ENCODE assay signal across 8 cellular contexts in genomic region chr2:181465686-181466375, GRCh38. TPM values are rescaled to one million over a fixed set of nuclear protein-coding genes. Genes with fewer than 3 reads are reported as not detected.
DNase-seq lines count a peak whose midpoint lies in the region; ATAC-seq and TF ChIP-seq lines count a peak whose summit lies in the region.

No MANE protein-coding gene starts in this region.

- no peak overlapping the region for H3K9ac ChIP-seq in HCT116 (ENCODE audit: low read length)

- H3K36me3 ChIP-seq in CD4-positive, CD25-positive, alpha-beta regulatory T cell (ENCODE audit: control insufficient read depth, insufficient read depth, low read length): peaks cover 2% of the 10 kb centered on the region
- no peaks in the 10 kb centered on the region for H3K36me3 ChIP-seq in HCT116 (ENCODE audit: control insufficient read depth in 1 of 2, insufficient read depth in 2 of 2, low read length in 2 of 2)

- no peaks in the 10 kb centered on the region for H3K9me3 Mint-ChIP-seq in CD4-positive, CD25-positive, alpha-beta regulatory T cell
- peaks cover 3% of the 10 kb centered on the region for H3K9me3 Mint-ChIP-seq in activated T-helper 1 cell treated with anti-CD3 and anti-CD28 coated beads, Interleukin-12 subunit alpha, Interleukin-12 subunit beta, Interleukin-2, Interleukin-4 antibody, amounts not matched to agents 30 ng/mL and 10 ng/mL and 1 ng/mL, durations not matched to agents 14 hours and 24 hours and 36 hours

- no peak for TF ChIP-seq CTCF in HCT116 (IDR thresholded peaks at IDR 0.05 in 2 of 3, conservative IDR thresholded peaks at IDR 0.05 in 1 of 3; ENCODE audit: borderline replicate concordance in 1 of 3, insufficient read depth in 1 of 3, low read depth in 2 of 3, low read length in 2 of 3)

- no peak for ATAC-seq in CD4-positive, CD25-positive, alpha-beta regulatory T cell (ENCODE audit: low read depth in 2 of 2)
- ATAC-seq in HCT116 (no peak), HG02870 (IDR thresholded peaks at IDR 0.05; ENCODE audit: unreplicated experiment) (no peak)

- peak overlapping the region; percentile 95 for H2AFZ ChIP-seq in HCT116 (ENCODE audit: low read depth, low read length, poor library complexity, severe bottlenecking)

- no TSS peak for BruUV-seq in HCT116 (replicated peaks; lab: Mats Ljungman, UMichigan)

- peak overlapping the region; percentile 52 for H3K4me3 ChIP-seq in CD4-positive, CD25-positive, alpha-beta regulatory T cell (ENCODE audit: low read depth, low read length)
- no peak overlapping the region for H3K4me3 ChIP-seq in HCT116 (replicated peaks in 1 of 2; ENCODE audit: low read depth in 1 of 2, low read length in 2 of 2)

- peak overlapping the region in 1 of 3 donors; percentile 28 for H3K27ac Mint-ChIP-seq in CD4-positive, CD25-positive, alpha-beta regulatory T cell
- peak overlapping the region; percentile 30 for H3K27ac Mint-ChIP-seq in activated T-helper 1 cell treated with anti-CD3 and anti-CD28 coated beads, Interleukin-12 subunit alpha, Interleukin-12 subunit beta, Interleukin-2, Interleukin-4 antibody, amounts not matched to agents 30 ng/mL and 10 ng/mL and 1 ng/mL, durations not matched to agents 14 hours and 24 hours and 36 hours

- no peaks in the 10 kb centered on the region for H3K27me3 ChIP-seq in CD4-positive, CD25-positive, alpha-beta regulatory T cell (ENCODE audit: control insufficient read depth, insufficient read depth, low read length)
- H3K27me3 ChIP-seq in HCT116 (ENCODE audit: insufficient read depth, low read length): no peaks in the 10 kb centered on the region

- peaks cover 32 to 73% (median 34%) of the 10 kb centered on the region in 4 donors for H3K4me1 Mint-ChIP-seq in CD4-positive, CD25-positive, alpha-beta regulatory T cell
- peaks cover 86% of the 10 kb centered on the region for H3K4me1 Mint-ChIP-seq in activated T-helper 1 cell treated with anti-CD3 and anti-CD28 coated beads, Interleukin-12 subunit alpha, Interleukin-12 subunit beta, Interleukin-2, Interleukin-4 antibody, amounts not matched to agents 30 ng/mL and 10 ng/mL and 1 ng/mL, durations not matched to agents 14 hours and 24 hours and 36 hours (ENCODE audit: low read depth)

- peaks cover 37% of the 10 kb centered on the region for H3K4me1 ChIP-seq in CD4-positive, CD25-positive, alpha-beta regulatory T cell (ENCODE audit: control insufficient read depth, insufficient read depth, low read length, poor library complexity, severe bottlenecking)
- no peaks in the 10 kb centered on the region for H3K4me1 ChIP-seq in HCT116 (ENCODE audit: control insufficient read depth in 1 of 2, insufficient read depth in 2 of 2, low read length in 2 of 2)

- no peak for TF ChIP-seq POLR2A in HCT116 (IDR thresholded peaks at IDR 0.05; ENCODE audit: borderline replicate concordance, extremely low read depth, insufficient read depth, insufficient read length)

- H3K9me2 ChIP-seq in HCT116 (ENCODE audit: insufficient read depth): no peaks in the 10 kb centered on the region

- H3K4me3 Mint-ChIP-seq in CD4-positive, CD25-positive, alpha-beta regulatory T cell: peak overlapping the region in 2 of 4 donors; percentile 22 to 33
- H3K4me3 Mint-ChIP-seq in activated T-helper 1 cell treated with anti-CD3 and anti-CD28 coated beads, Interleukin-12 subunit alpha, Interleukin-12 subunit beta, Interleukin-2, Interleukin-4 antibody, amounts not matched to agents 30 ng/mL and 10 ng/mL and 1 ng/mL, durations not matched to agents 14 hours and 24 hours and 36 hours: peak overlapping the region; percentile 38

- H3K36me3 Mint-ChIP-seq in CD4-positive, CD25-positive, alpha-beta regulatory T cell: peaks cover 3% of the 10 kb centered on the region
- peaks cover 39% of the 10 kb centered on the region for H3K36me3 Mint-ChIP-seq in activated T-helper 1 cell treated with anti-CD3 and anti-CD28 coated beads, Interleukin-12 subunit alpha, Interleukin-12 subunit beta, Interleukin-2, Interleukin-4 antibody, amounts not matched to agents 30 ng/mL and 10 ng/mL and 1 ng/mL, durations not matched to agents 14 hours and 24 hours and 36 hours (ENCODE audit: low read depth)

- intact Hi-C loops in HCT116 (cut with micrococcal nuclease): loop anchor here (1.0 to 10.0 kb wide), 4 partner anchors 249 to 1344 kb away; no protein-coding TSS in a partner anchor
- intact Hi-C loops in activated T-helper 1 cell treated with anti-CD3 and anti-CD28 coated beads, Interleukin-12 subunit alpha, Interleukin-12 subunit beta, Interleukin-2, Interleukin-4 antibody, amounts not matched to agents 30 ng/mL and 10 ng/mL and 1 ng/mL, durations not matched to agents 14 hours and 24 hours and 36 hours (cut with micrococcal nuclease): loop anchor here (1.0 to 2.0 kb wide), 3 partner anchors 8 to 362 kb away; no protein-coding TSS in a partner anchor

- no peaks in the 10 kb centered on the region for H3K79me2 ChIP-seq in HCT116 (ENCODE audit: insufficient read depth, low read length)

- DNase-seq in CD4-positive, CD25-positive, alpha-beta regulatory T cell: no peak
- DNase-seq in HCT116 (ENCODE audit: low read depth, low spot score): no peak
- DNase-seq in activated T-helper 1 cell treated with anti-CD3 and anti-CD28 coated beads, Interleukin-12 subunit alpha, Interleukin-12 subunit beta, Interleukin-2, Interleukin-4 antibody, amounts not matched to agents 30 ng/mL and 10 ng/mL and 1 ng/mL, durations not matched to agents 14 hours and 24 hours and 36 hours (ENCODE audit: low spot score): no peak
- peak; percentile 82 for DNase-seq in iris pigment epithelial cell (ENCODE audit: low read depth)
- DNase-seq in NCI-H1105 treated with DMSO at 0.1 percent for 48 hours (lab: John Stamatoyannopoulos, UW): no peak
- DNase-seq in SHP77 treated with DMSO at 0.1 percent for 48 hours (lab: John Stamatoyannopoulos, UW): no peak
- DNase-seq in DMS153 treated with DMSO at 0.1 percent for 48 hours (lab: John Stamatoyannopoulos, UW; ENCODE audit: unreplicated experiment): no peak

- peak overlapping the region; percentile 59 for H3K27ac ChIP-seq in CD4-positive, CD25-positive, alpha-beta regulatory T cell (ENCODE audit: insufficient read depth, low read length, poor library complexity, severe bottlenecking)
- no peak overlapping the region for H3K27ac ChIP-seq in HCT116 (ENCODE audit: low read depth, low read length)

- no peak for TF ChIP-seq RAD21 in HCT116 (IDR thresholded peaks at IDR 0.05; ENCODE audit: low read depth)

- CTCF ChIA-PET in HCT116 (lab: Charles Lee): interaction anchor here (0.6 to 2.2 kb wide), 12 partner anchors 10 to 1342 kb away, joined by 3 to 18 read pairs (median 4); no protein-coding TSS in a partner anchor

- no peaks in the 10 kb centered on the region for H3K9me3 ChIP-seq in CD4-positive, CD25-positive, alpha-beta regulatory T cell (ENCODE audit: control insufficient read depth in 2 of 2, low read length in 2 of 2)
- no peaks in the 10 kb centered on the region for H3K9me3 ChIP-seq in HCT116 (ENCODE audit: control insufficient read depth in 1 of 2, insufficient read depth in 1 of 2, low read depth in 1 of 2, low read length in 2 of 2)

- H3K4me2 ChIP-seq in HCT116 (ENCODE audit: low read length): no peak overlapping the region

- peaks cover 4% of the 10 kb centered on the region for H3K27me3 Mint-ChIP-seq in CD4-positive, CD25-positive, alpha-beta regulatory T cell
- no peaks in the 10 kb centered on the region for H3K27me3 Mint-ChIP-seq in activated T-helper 1 cell treated with anti-CD3 and anti-CD28 coated beads, Interleukin-12 subunit alpha, Interleukin-12 subunit beta, Interleukin-2, Interleukin-4 antibody, amounts not matched to agents 30 ng/mL and 10 ng/mL and 1 ng/mL, durations not matched to agents 14 hours and 24 hours and 36 hours (ENCODE audit: insufficient read depth)

- RAD21 ChIA-PET in HCT116 (lab: Charles Lee; ENCODE audit: low non-redundant PET in 1 of 2, low total read pairs in 2 of 2, uncharacterized antibody in 2 of 2, unreplicated experiment in 2 of 2): interaction anchor here in 1 of 2 experiments (1.2 kb wide), 1 partner anchor 362 kb away, joined by 4 read pairs; no protein-coding TSS in a partner anchor

- no peaks in the 10 kb centered on the region for H4K20me1 ChIP-seq in HCT116 (ENCODE audit: insufficient read depth)

- POLR2A ChIA-PET in HCT116 (lab: Charles Lee): no interaction called here

TF ChIP-seq in HCT116, 20 proteins besides CTCF, POLR2A, EP300 and RAD21 (continues in another document):
- no peak for TF ChIP-seq SP1 (IDR thresholded peaks at IDR 0.05; ENCODE audit: low read depth)
- no peak for TF ChIP-seq FOSL1 (IDR thresholded peaks at IDR 0.05; ENCODE audit: low read depth)
- no peak for TF ChIP-seq MAX (IDR thresholded peaks at IDR 0.05)
- TF ChIP-seq SRF (IDR thresholded peaks at IDR 0.05; ENCODE audit: low read depth): no peak
- TF ChIP-seq JUND (IDR thresholded peaks at IDR 0.05): no peak
- no peak for TF ChIP-seq EZH2 (IDR thresholded peaks at IDR 0.05)
- no peak for TF ChIP-seq YY1 (IDR thresholded peaks at IDR 0.05; ENCODE audit: extremely low read depth, insufficient replicate concordance, low read depth, low read length)
- TF ChIP-seq, protein P1, sequence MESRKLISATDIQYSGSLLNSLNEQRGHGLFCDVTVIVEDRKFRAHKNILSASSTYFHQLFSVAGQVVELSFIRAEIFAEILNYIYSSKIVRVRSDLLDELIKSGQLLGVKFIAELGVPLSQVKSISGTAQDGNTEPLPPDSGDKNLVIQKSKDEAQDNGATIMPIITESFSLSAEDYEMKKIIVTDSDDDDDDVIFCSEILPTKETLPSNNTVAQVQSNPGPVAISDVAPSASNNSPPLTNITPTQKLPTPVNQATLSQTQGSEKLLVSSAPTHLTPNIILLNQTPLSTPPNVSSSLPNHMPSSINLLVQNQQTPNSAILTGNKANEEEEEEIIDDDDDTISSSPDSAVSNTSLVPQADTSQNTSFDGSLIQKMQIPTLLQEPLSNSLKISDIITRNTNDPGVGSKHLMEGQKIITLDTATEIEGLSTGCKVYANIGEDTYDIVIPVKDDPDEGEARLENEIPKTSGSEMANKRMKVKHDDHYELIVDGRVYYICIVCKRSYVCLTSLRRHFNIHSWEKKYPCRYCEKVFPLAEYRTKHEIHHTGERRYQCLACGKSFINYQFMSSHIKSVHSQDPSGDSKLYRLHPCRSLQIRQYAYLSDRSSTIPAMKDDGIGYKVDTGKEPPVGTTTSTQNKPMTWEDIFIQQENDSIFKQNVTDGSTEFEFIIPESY (IDR thresholded peaks at IDR 0.05; ENCODE audit: extremely low read depth, insufficient replicate concordance, low read length): no peak
- no peak for TF ChIP-seq POLR2AphosphoS5 (IDR thresholded peaks at IDR 0.05; ENCODE audit: low read depth, low read length)

RNA-seq across cellular contexts. Expression of gene ITGA4, which starts 8.6 kb away (rescaled TPM):
- total RNA-seq in CD4-positive, CD25-positive, alpha-beta regulatory T cell: 18.8 TPM
- 10 to 100 TPM; 38.0 to 86.0 (median 64.9) TPM for polyA plus RNA-seq in CD4-positive, CD25-positive, alpha-beta regulatory T cell
- total RNA-seq in HCT116 (2021; ENCODE audit: unreplicated experiment): 0.49 TPM
- polyA plus RNA-seq in HCT116 (2012): not detected in 2 replicates
- total RNA-seq in activated T-helper 1 cell treated with anti-CD3 and anti-CD28 coated beads, Interleukin-12 subunit alpha, Interleukin-12 subunit beta, Interleukin-2, Interleukin-4 antibody, amounts not matched to agents 30 ng/mL and 10 ng/mL and 1 ng/mL, durations not matched to agents 14 hours and 24 hours and 36 hours: 98.5 and 118 TPM in 2 replicates

Comparison
In these comparisons a context has a peak if more than half of its experiments do, and no peak if none do; other contexts are left out.
1. RNA of gene ITGA4, which starts 8.6 kb away (total RNA-seq): 98.5 to 118 TPM in activated T-helper 1 cell treated with anti-CD3 and anti-CD28 coated beads, Interleukin-12 subunit alpha, Interleukin-12 subunit beta, Interleukin-2, Interleukin-4 antibody, amounts not matched to agents 30 ng/mL and 10 ng/mL and 1 ng/mL, durations not matched to agents 14 hours and 24 hours and 36 hours and 18.8 TPM in CD4-positive, CD25-positive, alpha-beta regulatory T cell (single experiment); 0.49 TPM in HCT116 (single experiment); every median in the first group is over 10 times any median in the second.